ENCODE assay signal across 30 cellular contexts in genomic region chr7:7736671-7737070, GRCh38. TPM values are rescaled to one million over a fixed set of nuclear protein-coding genes. Genes with fewer than 3 reads are reported as not detected.
DNase-seq lines count a peak whose midpoint lies in the region; ATAC-seq, FAIRE-seq and TF ChIP-seq lines count a peak whose summit lies in the region.
"Had no signal": no experiment of that assay in that cellular context is flagged by ENCODE, and none has a peak within 500 bp of the region (broad histone marks: within the 10 kb centered on the region; RNA-seq: fewer than 3 reads in every experiment).

No MANE protein-coding gene starts in this region.

- no TSS peak for BruUV-seq in Panc1 (replicated peaks; lab: Mats Ljungman, UMichigan)

- H3K27me3 ChIP-seq in GM23338 (ENCODE audit: insufficient read depth) = no peaks in the 10 kb centered on the region
- H3K27me3 ChIP-seq in Panc1 (ENCODE audit: control insufficient read depth, insufficient read depth, low read length) = no peaks in the 10 kb centered on the region
- no peaks in the 10 kb centered on the region for H3K27me3 ChIP-seq in right lobe of liver
- H3K27me3 ChIP-seq: adrenal gland, heart left ventricle, Peyer's patch, vagina had no signal

- no peak for FAIRE-seq in GM12891 (lab: Jason Lieb, UNC)

- H3K4me3 ChIP-seq in GM23338 (no peak overlapping the region), Panc1 (ENCODE audit: low read depth in 2 of 2, low read length in 2 of 2) (no peak overlapping the region), right lobe of liver (no peak overlapping the region)
- H3K4me3 ChIP-seq: adrenal gland, heart left ventricle, Peyer's patch, psoas muscle, vagina had no signal

- no peaks in the 10 kb centered on the region for H4K20me1 ChIP-seq in GM23338 (replicated peaks; ENCODE audit: insufficient read depth)

- POLR2A ChIA-PET in Panc1 (lab: Charles Lee) = no interaction called here

- WGBS in right lobe of liver (ENCODE audit: insufficient coverage, low coverage, low lambda C conversion rate, missing lambda C conversion rate) = 100% methylated on average over 2 of the region's 2 CpGs

- no peak overlapping the region for H3K27ac Mint-ChIP-seq in GM23338
- H3K27ac Mint-ChIP-seq: activated B cell treated with CpG ODN at 0.5 μM for 24 hours; activated naive CD4-positive, alpha-beta T cell treated with anti-CD3 and anti-CD28 coated beads for 36 hours; activated T-helper 1 cell treated with anti-CD3 and anti-CD28 coated beads, Interleukin-12 subunit alpha, Interleukin-12 subunit beta, Interleukin-2, Interleukin-4 antibody, amounts not matched to agents 30 ng/mL and 10 ng/mL and 1 ng/mL, durations not matched to agents 14 hours and 24 hours and 36 hours; stimulated activated naive CD8-positive, alpha-beta T cell treated with anti-CD3 and anti-CD28 coated beads, Interleukin-15, Interleukin-2, amounts not matched to agents 100 ng/mL and 50 ng/mL, for 24 hours had no signal

- no peak for TF ChIP-seq CTCF in GM23338 (conservative IDR thresholded peaks at IDR 0.05; ENCODE audit: low read depth in 2 of 2)
- TF ChIP-seq CTCF in Panc1 (IDR thresholded peaks at IDR 0.05) = no peak
- no peak for TF ChIP-seq CTCF in right lobe of liver (IDR thresholded peaks at IDR 0.05)

- no peaks in the 10 kb centered on the region for H3K9me2 ChIP-seq in GM23338 (ENCODE audit: insufficient read depth)

- no peaks in the 10 kb centered on the region for H3K9me3 ChIP-seq in Panc1 (ENCODE audit: control insufficient read depth, insufficient read depth, low read depth, low read length)
- H3K9me3 ChIP-seq in right lobe of liver = no peaks in the 10 kb centered on the region
- H3K9me3 ChIP-seq: adrenal gland, Caco-2, heart left ventricle, Peyer's patch, psoas muscle, vagina had no signal

- no peaks in the 10 kb centered on the region for H3F3A ChIP-seq in GM23338 (replicated peaks; ENCODE audit: low read depth)

- no peaks in the 10 kb centered on the region for H3K36me3 Mint-ChIP-seq in GM23338 (ENCODE audit: low read depth)
- H3K36me3 Mint-ChIP-seq: brain had no signal

- H2AFZ ChIP-seq in GM23338 = no peak overlapping the region

- H3K4me3 Mint-ChIP-seq in GM23338 = no peak overlapping the region
- H3K4me3 Mint-ChIP-seq: activated B cell treated with CpG ODN at 0.5 μM for 24 hours; activated naive CD4-positive, alpha-beta T cell treated with anti-CD3 and anti-CD28 coated beads for 36 hours; activated T-helper 1 cell treated with anti-CD3 and anti-CD28 coated beads, Interleukin-12 subunit alpha, Interleukin-12 subunit beta, Interleukin-2, Interleukin-4 antibody, amounts not matched to agents 30 ng/mL and 10 ng/mL and 1 ng/mL, durations not matched to agents 14 hours and 24 hours and 36 hours; brain; stimulated activated naive CD8-positive, alpha-beta T cell treated with anti-CD3 and anti-CD28 coated beads, Interleukin-15, Interleukin-2, amounts not matched to agents 100 ng/mL and 50 ng/mL, for 24 hours had no signal

- H3K4me1 ChIP-seq in GM23338 (ENCODE audit: insufficient read depth) (peaks cover 5% of the 10 kb centered on the region; the same call in 1 of the 2 replicates), Panc1 (ENCODE audit: control insufficient read depth, insufficient read depth, low read length) (peaks cover 41% of the 10 kb centered on the region), right lobe of liver (no peaks in the 10 kb centered on the region)

- no peaks in the 10 kb centered on the region for H3K27me3 Mint-ChIP-seq in GM23338 (ENCODE audit: insufficient read depth, low read depth, poor library complexity)
- H3K27me3 Mint-ChIP-seq: activated B cell treated with CpG ODN at 0.5 μM for 24 hours; brain; stimulated activated naive CD8-positive, alpha-beta T cell treated with anti-CD3 and anti-CD28 coated beads, Interleukin-15, Interleukin-2, amounts not matched to agents 100 ng/mL and 50 ng/mL, for 24 hours had no signal

- no peak overlapping the region for H3K27ac ChIP-seq in GM23338 (ENCODE audit: low read depth)
- H3K27ac ChIP-seq in Panc1 (ENCODE audit: low read length) = peak overlapping the region; percentile 51; the same call in 1 of the 2 replicates
- no peak overlapping the region for H3K27ac ChIP-seq in right lobe of liver
- H3K27ac ChIP-seq: adrenal gland, C4-2B, heart left ventricle, Peyer's patch, psoas muscle, vagina had no signal

- no peaks in the 10 kb centered on the region for H3K36me3 ChIP-seq in GM23338 (ENCODE audit: insufficient read depth)
- H3K36me3 ChIP-seq in Panc1 (ENCODE audit: control insufficient read depth, insufficient read depth, low read length) = no peaks in the 10 kb centered on the region
- H3K36me3 ChIP-seq in right lobe of liver = no peaks in the 10 kb centered on the region
- H3K36me3 ChIP-seq: adrenal gland, heart left ventricle, Peyer's patch, vagina had no signal

- ATAC-seq in GM23338 = peak; percentile 71
- ATAC-seq in Panc1 = no peak
- no peak for ATAC-seq in right lobe of liver
- no peak for ATAC-seq in GM19324 (IDR thresholded peaks at IDR 0.05; ENCODE audit: low FRiP score, unreplicated experiment)
- ATAC-seq: heart left ventricle, left colon, psoas muscle had no signal

- peaks cover 16% of the 10 kb centered on the region; the same call in 2 of the 3 replicates for H3K4me1 Mint-ChIP-seq in GM23338

- H3K4me2 ChIP-seq in GM23338 = no peak overlapping the region

- in situ Hi-C loops in Panc1 (cut with HindIII; ENCODE audit: low pct_unique_long_range_greater_than_20kb, low sequenced_read_pairs) = no loop called here

- TF ChIP-seq POLR2A in right lobe of liver (IDR thresholded peaks at IDR 0.05) = no peak
- no peak for TF ChIP-seq POLR2A in GM12891 (IDR thresholded peaks at IDR 0.05; ENCODE audit: low read depth, low read length)

- no peaks in the 10 kb centered on the region for H3K9me3 Mint-ChIP-seq in GM23338
- H3K9me3 Mint-ChIP-seq: activated B cell treated with CpG ODN at 0.5 μM for 24 hours; activated naive CD4-positive, alpha-beta T cell treated with anti-CD3 and anti-CD28 coated beads for 36 hours; activated T-helper 1 cell treated with anti-CD3 and anti-CD28 coated beads, Interleukin-12 subunit alpha, Interleukin-12 subunit beta, Interleukin-2, Interleukin-4 antibody, amounts not matched to agents 30 ng/mL and 10 ng/mL and 1 ng/mL, durations not matched to agents 14 hours and 24 hours and 36 hours; brain; stimulated activated naive CD8-positive, alpha-beta T cell treated with anti-CD3 and anti-CD28 coated beads, Interleukin-15, Interleukin-2, amounts not matched to agents 100 ng/mL and 50 ng/mL, for 24 hours had no signal

- intact Hi-C loops in Panc1 (cut with micrococcal nuclease; ENCODE audit: unreplicated experiment) = no loop called here
- intact Hi-C loops in right lobe of liver (cut with DNase I) = no loop called here

- H3K79me2 ChIP-seq in GM23338 (replicated peaks; ENCODE audit: insufficient read depth) = no peaks in the 10 kb centered on the region

- CTCF ChIA-PET in Panc1 (lab: Charles Lee) = no interaction called here

- DNase-seq in GM23338 (ENCODE audit: low spot score) (peak; percentile 49), NCI-H146 (lab: John Stamatoyannopoulos, UW) (peak; percentile 72), Panc1 (ENCODE audit: low read depth, low spot score) (no peak), myocyte (ENCODE audit: low read depth) (peak; percentile 72), right lobe of liver (no peak), NCI-H1436 (lab: John Stamatoyannopoulos, UW) (no peak), GM12891 (ENCODE audit: insufficient read length, low spot score) (no peak)
- DNase-seq: activated B cell treated with CpG ODN at 0.5 μM for 24 hours; activated naive CD4-positive, alpha-beta T cell treated with anti-CD3 and anti-CD28 coated beads for 36 hours; adrenal gland; Caco-2; cerebellar nuclear complex; DMS79 treated with DMSO at 0.1 percent for 48 hours; effector CD4-positive, alpha-beta T cell; heart left ventricle; KBM-7; left colon; MM.1S; NK-92 treated with Interleukin-12 subunit alpha and Interleukin-12 subunit beta, amount 100 ng/mL, for 24 hours; nucleus accumbens; Peyer's patch; psoas muscle; SIG-M5; T1000 had no signal

TF ChIP-seq in GM12891, 5 proteins besides CTCF, POLR2A, EP300 and RAD21:
- TF ChIP-seq SPI1 (IDR thresholded peaks at IDR 0.05; ENCODE audit: low read depth, low read length) (no peak), POLR2AphosphoS5 (IDR thresholded peaks at IDR 0.05; ENCODE audit: low read depth, low read length) (no peak), PAX5 (IDR thresholded peaks at IDR 0.05; ENCODE audit: insufficient read depth, low read length, severe bottlenecking) (no peak), TAF1 (IDR thresholded peaks at IDR 0.05; ENCODE audit: low read depth, low read length) (no peak), POU2F2 (IDR thresholded peaks at IDR 0.05; ENCODE audit: low read depth, low read length) (no peak)

RNA-seq across cellular contexts. Expression of gene RPA3, which starts 18.3 kb away (rescaled TPM):
- total RNA-seq in GM23338 (2014; rRNA removed; shearing (Covaris generic)) = 57.4 and 74.9 TPM in 2 replicates
- 284 and 287 TPM in 2 replicates for polyA plus RNA-seq in GM23338 (2016; fragmentation: Nextera tagmentation; extraction: Ambion mirVana)
- total RNA-seq in Panc1 (2021; ENCODE audit: unreplicated experiment) (93.5 TPM), myocyte (16.9 and 17.7 TPM in 2 replicates), right lobe of liver (10 to 100 TPM; 11.3 to 22.3 (median 21.4) TPM)
- 49.1 TPM for polyA plus RNA-seq in Panc1 (2012; ENCODE audit: insufficient read length)
- 33.2 TPM for polyA plus RNA-seq in myocyte (2012)
- polyA plus RNA-seq in GM12891 (2012; ENCODE audit: low read depth, missing spikeins) = 80.1 TPM

Comparison
In these comparisons a context has a peak if more than half of its experiments do, and no peak if none do; other contexts are left out.
1. DNase-seq: peak in GM23338 (single experiment), NCI-H146 (single experiment) and myocyte (single experiment); none in Panc1 (single experiment), right lobe of liver (0 of 3), NCI-H1436 (single experiment) and GM12891 (single experiment).